5 cellular contexts compared by ENCODE assay signal in the genomic region with DNA sequence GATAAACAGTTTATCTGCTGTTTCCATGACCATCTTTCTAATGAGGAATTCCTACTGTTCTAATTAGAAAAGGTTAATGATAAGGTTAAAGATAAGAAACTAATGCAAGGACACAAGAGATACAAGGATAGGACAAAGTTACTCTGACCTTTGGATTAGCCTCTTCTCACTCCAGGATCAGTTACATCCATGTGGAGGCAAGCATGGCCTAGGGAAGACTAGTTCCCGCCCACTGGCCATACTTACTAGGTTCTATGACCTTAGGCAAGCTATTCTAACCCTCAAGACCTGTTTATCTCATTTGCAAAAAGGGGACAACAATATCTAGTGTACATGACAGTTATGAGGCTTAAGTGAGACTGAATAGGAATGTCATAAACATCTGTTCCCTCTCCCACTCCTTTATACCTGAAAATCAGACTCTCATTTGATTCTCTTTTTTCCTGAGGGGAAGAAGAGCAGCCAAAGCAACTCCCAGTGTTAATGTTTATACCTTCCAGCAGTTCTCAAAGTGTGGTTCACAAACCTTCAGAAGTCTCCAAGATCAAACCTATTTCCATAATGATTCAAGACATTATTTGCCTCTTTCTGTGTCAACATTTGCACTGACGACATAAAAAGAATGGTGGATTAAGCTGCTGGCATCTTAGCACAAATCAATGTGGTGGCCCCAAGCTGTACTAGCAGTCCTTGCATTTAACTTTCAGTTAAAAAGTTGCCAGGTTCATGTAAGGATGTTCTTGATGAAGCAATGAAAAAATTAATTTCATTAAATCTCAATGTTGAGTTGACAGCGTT.
"Had no signal": no experiment of that assay in that cellular context is flagged by ENCODE, and none has a peak within 500 bp of the region (broad histone marks: within the 10 kb centered on the region; RNA-seq: fewer than 3 reads in every experiment).

No MANE protein-coding gene starts in this region.

- DNase-seq: activated CD4-positive, alpha-beta T cell treated with anti-CD3 and anti-CD28 coated beads for 48 hours; activated naive CD4-positive, alpha-beta T cell treated with anti-CD3 and anti-CD28 coated beads, Interleukin-2, amount 10 ng/mL, durations not matched to agents 7 days and 5 days; adrenal gland had no signal

- H3K4me3 ChIP-seq: adrenal gland, skin epidermis had no signal

- H3K9me3 ChIP-seq: adrenal gland had no signal

- H3K27me3 ChIP-seq: adrenal gland had no signal

- H3K9ac ChIP-seq: parathyroid adenoma had no signal

- H3K36me3 ChIP-seq: adrenal gland had no signal

- H3K27ac ChIP-seq: adrenal gland, parathyroid adenoma, skin epidermis had no signal
